2 cellular contexts compared by ENCODE assay signal in the genomic region with DNA sequence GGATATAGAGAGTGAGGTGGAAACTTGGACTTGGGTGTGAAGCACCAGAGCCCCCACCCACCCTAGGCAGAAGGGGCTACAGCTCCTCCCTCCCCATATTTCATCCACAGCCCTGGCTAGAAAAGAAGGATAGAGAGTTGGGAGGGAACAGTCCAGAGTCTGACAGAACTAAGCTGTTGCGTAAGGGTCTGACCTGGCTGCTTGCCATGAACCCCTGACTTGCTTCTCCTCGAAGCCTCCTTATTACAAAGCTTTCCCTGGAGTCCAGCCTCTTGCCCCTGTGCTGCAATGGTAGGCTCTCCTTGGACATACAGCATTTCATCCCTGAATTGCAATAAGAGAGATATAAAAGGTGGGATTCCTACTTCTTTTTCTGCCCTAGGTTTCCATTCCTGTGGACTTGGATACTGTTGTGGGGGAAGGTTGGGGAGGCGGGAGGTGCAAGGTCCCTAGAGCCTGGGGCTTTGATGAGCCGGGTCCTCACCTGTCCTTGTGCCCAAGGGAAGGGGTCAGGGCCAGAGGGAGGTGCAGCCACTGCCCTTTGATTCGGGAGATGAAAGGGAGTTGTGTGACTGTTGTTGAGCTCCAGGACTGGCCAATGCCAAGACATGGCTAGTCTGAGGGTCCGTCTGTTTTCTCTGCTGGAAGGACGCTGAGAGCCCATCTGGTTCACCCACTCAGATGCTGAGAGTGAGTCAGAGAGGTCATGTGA.
A peak's percentile ranks its signal among the peaks of the same experiment; 100 is the strongest.
TF ChIP-seq lines count a peak whose summit lies in the region.

No MANE protein-coding gene starts in this region.

TF ChIP-seq in A549, 52 proteins besides CTCF, POLR2A, EP300 and RAD21:
- TF ChIP-seq CEBPB (IDR thresholded peaks at IDR 0.05) (peak; percentile 59 to 68), FOXS1 (CRISPR knock-in tag; IDR thresholded peaks at IDR 0.05) (no peak), HOXB5 (CRISPR knock-in tag; IDR thresholded peaks at IDR 0.05) (no peak)
TF ChIP-seq in A549: peak in this region for 1.

TF ChIP-seq in K562, 482 proteins besides CTCF, POLR2A, EP300 and RAD21 (continues in another document):
- TF ChIP-seq NFIC (IDR thresholded peaks at IDR 0.05) (peak; percentile 83), RBM39 (optimal IDR thresholded peaks at IDR 0.05; ENCODE audit: low read depth, low read length) (no peak), SP2 (IDR thresholded peaks at IDR 0.05; ENCODE audit: extremely low read depth, low read depth, low read length, poor library complexity, severe bottlenecking) (no peak), CHD2 (IDR thresholded peaks at IDR 0.05; ENCODE audit: low read depth, low read length) (no peak), ZNF280A (IDR thresholded peaks at IDR 0.05; ENCODE audit: low read depth, partially characterized antibody) (no peak), MBD2 (IDR thresholded peaks at IDR 0.05; ENCODE audit: borderline replicate concordance, low read depth) (no peak), RBM22 (IDR thresholded peaks at IDR 0.05; ENCODE audit: low read depth, low read length, poor library complexity, severe bottlenecking) (no peak), USF2 (CRISPR knock-in tag; IDR thresholded peaks at IDR 0.05) (0 out of 2 replicates have a peak, but pooled peaks have one; percentile 31), ZNF644 (tag; IDR thresholded peaks at IDR 0.05; ENCODE audit: low read depth) (no peak), CXXC5 (CRISPR knock-in tag; IDR thresholded peaks at IDR 0.05) (no peak), SREBF2 (CRISPR knock-in tag; IDR thresholded peaks at IDR 0.05) (no peak), RAD51 (IDR thresholded peaks at IDR 0.05; ENCODE audit: borderline replicate concordance, low read depth) (peak; percentile 27; the same call in 1 of the 2 replicates), ARID1B (IDR thresholded peaks at IDR 0.05) (no peak), ATF2 (CRISPR knock-in tag; IDR thresholded peaks at IDR 0.05) (no peak), CEBPG (CRISPR knock-in tag; IDR thresholded peaks at IDR 0.05) (peak; percentile 78), CEBPG (tag; conservative IDR thresholded peaks at IDR 0.05 in 1 of 2, IDR thresholded peaks at IDR 0.05 in 1 of 2) (peak; percentile 64 to 89; a peak in 3 of 4 replicates), CTBP1 (IDR thresholded peaks at IDR 0.05; ENCODE audit: borderline replicate concordance) (no peak), CEBPB (tag; IDR thresholded peaks at IDR 0.05) (peak; percentile 96), U2AF1 (optimal IDR thresholded peaks at IDR 0.05; ENCODE audit: low read depth, low read length) (no peak), MAZ (CRISPR knock-in tag; conservative IDR thresholded peaks at IDR 0.05 in 1 of 2, IDR thresholded peaks at IDR 0.05 in 1 of 2) (no peak), ZNF197 (CRISPR knock-in tag; IDR thresholded peaks at IDR 0.05; ENCODE audit: low read depth) (no peak), SMAD4 (CRISPR knock-in tag; conservative IDR thresholded peaks at IDR 0.05) (no peak)
- TF ChIP-seq, protein P1, sequence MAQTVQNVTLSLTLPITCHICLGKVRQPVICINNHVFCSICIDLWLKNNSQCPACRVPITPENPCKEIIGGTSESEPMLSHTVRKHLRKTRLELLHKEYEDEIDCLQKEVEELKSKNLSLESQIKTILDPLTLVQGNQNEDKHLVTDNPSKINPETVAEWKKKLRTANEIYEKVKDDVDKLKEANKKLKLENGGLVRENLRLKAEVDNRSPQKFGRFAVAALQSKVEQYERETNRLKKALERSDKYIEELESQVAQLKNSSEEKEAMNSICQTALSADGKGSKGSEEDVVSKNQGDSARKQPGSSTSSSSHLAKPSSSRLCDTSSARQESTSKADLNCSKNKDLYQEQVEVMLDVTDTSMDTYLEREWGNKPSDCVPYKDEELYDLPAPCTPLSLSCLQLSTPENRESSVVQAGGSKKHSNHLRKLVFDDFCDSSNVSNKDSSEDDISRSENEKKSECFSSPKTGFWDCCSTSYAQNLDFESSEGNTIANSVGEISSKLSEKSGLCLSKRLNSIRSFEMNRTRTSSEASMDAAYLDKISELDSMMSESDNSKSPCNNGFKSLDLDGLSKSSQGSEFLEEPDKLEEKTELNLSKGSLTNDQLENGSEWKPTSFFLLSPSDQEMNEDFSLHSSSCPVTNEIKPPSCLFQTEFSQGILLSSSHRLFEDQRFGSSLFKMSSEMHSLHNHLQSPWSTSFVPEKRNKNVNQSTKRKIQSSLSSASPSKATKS (CRISPR knock-in tag; IDR thresholded peaks at IDR 0.05) = no peak
- TF ChIP-seq, protein P2, sequence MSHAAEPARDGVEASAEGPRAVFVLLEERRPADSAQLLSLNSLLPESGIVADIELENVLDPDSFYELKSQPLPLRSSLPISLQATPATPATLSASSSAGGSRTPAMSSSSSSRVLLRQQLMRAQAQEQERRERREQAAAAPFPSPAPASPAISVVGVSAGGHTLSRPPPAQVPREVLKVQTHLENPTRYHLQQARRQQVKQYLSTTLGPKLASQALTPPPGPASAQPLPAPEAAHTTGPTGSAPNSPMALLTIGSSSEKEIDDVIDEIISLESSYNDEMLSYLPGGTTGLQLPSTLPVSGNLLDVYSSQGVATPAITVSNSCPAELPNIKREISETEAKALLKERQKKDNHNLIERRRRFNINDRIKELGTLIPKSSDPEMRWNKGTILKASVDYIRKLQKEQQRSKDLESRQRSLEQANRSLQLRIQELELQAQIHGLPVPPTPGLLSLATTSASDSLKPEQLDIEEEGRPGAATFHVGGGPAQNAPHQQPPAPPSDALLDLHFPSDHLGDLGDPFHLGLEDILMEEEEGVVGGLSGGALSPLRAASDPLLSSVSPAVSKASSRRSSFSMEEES (CRISPR knock-in tag; IDR thresholded peaks at IDR 0.05) = peak; percentile 82; the same call in 1 of the 2 replicates
- TF ChIP-seq, protein P3, sequence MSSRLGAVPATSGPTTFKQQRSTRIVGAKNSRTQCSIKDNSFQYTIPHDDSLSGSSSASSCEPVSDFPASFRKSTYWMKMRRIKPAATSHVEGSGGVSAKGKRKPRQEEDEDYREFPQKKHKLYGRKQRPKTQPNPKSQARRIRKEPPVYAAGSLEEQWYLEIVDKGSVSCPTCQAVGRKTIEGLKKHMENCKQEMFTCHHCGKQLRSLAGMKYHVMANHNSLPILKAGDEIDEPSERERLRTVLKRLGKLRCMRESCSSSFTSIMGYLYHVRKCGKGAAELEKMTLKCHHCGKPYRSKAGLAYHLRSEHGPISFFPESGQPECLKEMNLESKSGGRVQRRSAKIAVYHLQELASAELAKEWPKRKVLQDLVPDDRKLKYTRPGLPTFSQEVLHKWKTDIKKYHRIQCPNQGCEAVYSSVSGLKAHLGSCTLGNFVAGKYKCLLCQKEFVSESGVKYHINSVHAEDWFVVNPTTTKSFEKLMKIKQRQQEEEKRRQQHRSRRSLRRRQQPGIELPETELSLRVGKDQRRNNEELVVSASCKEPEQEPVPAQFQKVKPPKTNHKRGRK (tag; IDR thresholded peaks at IDR 0.05) = no peak
- TF ChIP-seq, protein P4, sequence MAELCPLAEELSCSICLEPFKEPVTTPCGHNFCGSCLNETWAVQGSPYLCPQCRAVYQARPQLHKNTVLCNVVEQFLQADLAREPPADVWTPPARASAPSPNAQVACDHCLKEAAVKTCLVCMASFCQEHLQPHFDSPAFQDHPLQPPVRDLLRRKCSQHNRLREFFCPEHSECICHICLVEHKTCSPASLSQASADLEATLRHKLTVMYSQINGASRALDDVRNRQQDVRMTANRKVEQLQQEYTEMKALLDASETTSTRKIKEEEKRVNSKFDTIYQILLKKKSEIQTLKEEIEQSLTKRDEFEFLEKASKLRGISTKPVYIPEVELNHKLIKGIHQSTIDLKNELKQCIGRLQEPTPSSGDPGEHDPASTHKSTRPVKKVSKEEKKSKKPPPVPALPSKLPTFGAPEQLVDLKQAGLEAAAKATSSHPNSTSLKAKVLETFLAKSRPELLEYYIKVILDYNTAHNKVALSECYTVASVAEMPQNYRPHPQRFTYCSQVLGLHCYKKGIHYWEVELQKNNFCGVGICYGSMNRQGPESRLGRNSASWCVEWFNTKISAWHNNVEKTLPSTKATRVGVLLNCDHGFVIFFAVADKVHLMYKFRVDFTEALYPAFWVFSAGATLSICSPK (IDR thresholded peaks at IDR 0.05; ENCODE audit: borderline replicate concordance) = no peak
- TF ChIP-seq, protein P5, sequence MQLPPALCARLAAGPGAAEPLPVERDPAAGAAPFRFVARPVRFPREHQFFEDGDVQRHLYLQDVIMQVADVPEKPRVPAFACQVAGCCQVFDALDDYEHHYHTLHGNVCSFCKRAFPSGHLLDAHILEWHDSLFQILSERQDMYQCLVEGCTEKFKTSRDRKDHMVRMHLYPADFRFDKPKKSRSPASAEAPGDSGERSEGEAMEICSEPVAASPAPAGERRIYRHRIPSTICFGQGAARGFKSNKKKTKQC (CRISPR knock-in tag; IDR thresholded peaks at IDR 0.05) = no peak
- TF ChIP-seq, protein P6, sequence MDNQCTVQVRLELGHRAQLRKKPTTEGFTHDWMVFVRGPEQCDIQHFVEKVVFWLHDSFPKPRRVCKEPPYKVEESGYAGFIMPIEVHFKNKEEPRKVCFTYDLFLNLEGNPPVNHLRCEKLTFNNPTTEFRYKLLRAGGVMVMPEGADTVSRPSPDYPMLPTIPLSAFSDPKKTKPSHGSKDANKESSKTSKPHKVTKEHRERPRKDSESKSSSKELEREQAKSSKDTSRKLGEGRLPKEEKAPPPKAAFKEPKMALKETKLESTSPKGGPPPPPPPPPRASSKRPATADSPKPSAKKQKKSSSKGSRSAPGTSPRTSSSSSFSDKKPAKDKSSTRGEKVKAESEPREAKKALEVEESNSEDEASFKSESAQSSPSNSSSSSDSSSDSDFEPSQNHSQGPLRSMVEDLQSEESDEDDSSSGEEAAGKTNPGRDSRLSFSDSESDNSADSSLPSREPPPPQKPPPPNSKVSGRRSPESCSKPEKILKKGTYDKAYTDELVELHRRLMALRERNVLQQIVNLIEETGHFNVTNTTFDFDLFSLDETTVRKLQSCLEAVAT (IDR thresholded peaks at IDR 0.05) = no peak
- TF ChIP-seq, protein P7, sequence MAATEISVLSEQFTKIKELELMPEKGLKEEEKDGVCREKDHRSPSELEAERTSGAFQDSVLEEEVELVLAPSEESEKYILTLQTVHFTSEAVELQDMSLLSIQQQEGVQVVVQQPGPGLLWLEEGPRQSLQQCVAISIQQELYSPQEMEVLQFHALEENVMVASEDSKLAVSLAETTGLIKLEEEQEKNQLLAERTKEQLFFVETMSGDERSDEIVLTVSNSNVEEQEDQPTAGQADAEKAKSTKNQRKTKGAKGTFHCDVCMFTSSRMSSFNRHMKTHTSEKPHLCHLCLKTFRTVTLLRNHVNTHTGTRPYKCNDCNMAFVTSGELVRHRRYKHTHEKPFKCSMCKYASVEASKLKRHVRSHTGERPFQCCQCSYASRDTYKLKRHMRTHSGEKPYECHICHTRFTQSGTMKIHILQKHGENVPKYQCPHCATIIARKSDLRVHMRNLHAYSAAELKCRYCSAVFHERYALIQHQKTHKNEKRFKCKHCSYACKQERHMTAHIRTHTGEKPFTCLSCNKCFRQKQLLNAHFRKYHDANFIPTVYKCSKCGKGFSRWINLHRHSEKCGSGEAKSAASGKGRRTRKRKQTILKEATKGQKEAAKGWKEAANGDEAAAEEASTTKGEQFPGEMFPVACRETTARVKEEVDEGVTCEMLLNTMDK (IDR thresholded peaks at IDR 0.05; ENCODE audit: borderline replicate concordance, insufficient read depth, low read depth, low read length, poor library complexity, severe bottlenecking) = no peak
- TF ChIP-seq, protein P8, sequence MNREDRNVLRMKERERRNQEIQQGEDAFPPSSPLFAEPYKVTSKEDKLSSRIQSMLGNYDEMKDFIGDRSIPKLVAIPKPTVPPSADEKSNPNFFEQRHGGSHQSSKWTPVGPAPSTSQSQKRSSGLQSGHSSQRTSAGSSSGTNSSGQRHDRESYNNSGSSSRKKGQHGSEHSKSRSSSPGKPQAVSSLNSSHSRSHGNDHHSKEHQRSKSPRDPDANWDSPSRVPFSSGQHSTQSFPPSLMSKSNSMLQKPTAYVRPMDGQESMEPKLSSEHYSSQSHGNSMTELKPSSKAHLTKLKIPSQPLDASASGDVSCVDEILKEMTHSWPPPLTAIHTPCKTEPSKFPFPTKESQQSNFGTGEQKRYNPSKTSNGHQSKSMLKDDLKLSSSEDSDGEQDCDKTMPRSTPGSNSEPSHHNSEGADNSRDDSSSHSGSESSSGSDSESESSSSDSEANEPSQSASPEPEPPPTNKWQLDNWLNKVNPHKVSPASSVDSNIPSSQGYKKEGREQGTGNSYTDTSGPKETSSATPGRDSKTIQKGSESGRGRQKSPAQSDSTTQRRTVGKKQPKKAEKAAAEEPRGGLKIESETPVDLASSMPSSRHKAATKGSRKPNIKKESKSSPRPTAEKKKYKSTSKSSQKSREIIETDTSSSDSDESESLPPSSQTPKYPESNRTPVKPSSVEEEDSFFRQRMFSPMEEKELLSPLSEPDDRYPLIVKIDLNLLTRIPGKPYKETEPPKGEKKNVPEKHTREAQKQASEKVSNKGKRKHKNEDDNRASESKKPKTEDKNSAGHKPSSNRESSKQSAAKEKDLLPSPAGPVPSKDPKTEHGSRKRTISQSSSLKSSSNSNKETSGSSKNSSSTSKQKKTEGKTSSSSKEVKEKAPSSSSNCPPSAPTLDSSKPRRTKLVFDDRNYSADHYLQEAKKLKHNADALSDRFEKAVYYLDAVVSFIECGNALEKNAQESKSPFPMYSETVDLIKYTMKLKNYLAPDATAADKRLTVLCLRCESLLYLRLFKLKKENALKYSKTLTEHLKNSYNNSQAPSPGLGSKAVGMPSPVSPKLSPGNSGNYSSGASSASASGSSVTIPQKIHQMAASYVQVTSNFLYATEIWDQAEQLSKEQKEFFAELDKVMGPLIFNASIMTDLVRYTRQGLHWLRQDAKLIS (CRISPR knock-in tag; IDR thresholded peaks at IDR 0.05) = no peak
